10 cellular contexts compared by ENCODE assay signal in the genomic region with DNA sequence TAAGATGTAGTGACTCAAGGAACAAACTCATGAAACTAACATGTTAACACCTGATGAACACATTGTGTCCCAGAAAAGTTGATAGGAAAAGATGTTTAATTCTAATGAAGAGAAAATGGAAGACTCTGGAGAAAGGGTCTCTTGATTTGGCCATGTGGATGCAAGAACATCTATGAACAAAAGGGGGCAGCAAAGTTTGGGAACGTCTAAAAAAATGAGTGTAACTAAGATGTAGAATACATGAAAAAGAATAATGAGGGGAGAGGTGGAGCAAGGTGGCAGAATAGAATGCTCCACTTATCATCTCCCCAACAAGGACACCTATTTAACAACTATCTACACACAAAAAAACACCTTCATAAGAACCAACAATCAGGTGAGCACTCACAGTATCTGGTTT.
DNase-seq lines count a peak whose midpoint lies in the region; ATAC-seq and TF ChIP-seq lines count a peak whose summit lies in the region.
"Had no signal": no experiment of that assay in that cellular context is flagged by ENCODE, and none has a peak within 500 bp of the region (broad histone marks: within the 10 kb centered on the region; RNA-seq: fewer than 3 reads in every experiment).

No MANE protein-coding gene starts in this region.

- no peak overlapping the region for H2AFZ ChIP-seq in KMS-11 (ENCODE audit: low read depth)

- H3K4me1 Mint-ChIP-seq in brain (peaks cover 19% of the 10 kb centered on the region), mesothelial cell of epicardium (peaks cover 15% of the 10 kb centered on the region)
- no peaks in the 10 kb centered on the region for H3K4me1 Mint-ChIP-seq in CD4-positive, alpha-beta memory T cell

- H3K9me3 Mint-ChIP-seq in brain (peaks cover 0 to 26% (median 13%) of the 10 kb centered on the region in 5 experiments), mesothelial cell of epicardium (peaks cover 33% of the 10 kb centered on the region)
- peaks cover 0 to 30% (median 10%) of the 10 kb centered on the region in 8 donors for H3K9me3 Mint-ChIP-seq in CD4-positive, alpha-beta memory T cell

- CTCF ChIA-PET in CD4-positive, alpha-beta memory T cell (lab: Charles Lee; ENCODE audit: partially characterized antibody) = no interaction called here

- H3K36me3 ChIP-seq in KMS-11 (ENCODE audit: insufficient read depth) = no peaks in the 10 kb centered on the region
- H3K36me3 ChIP-seq in CD4-positive, alpha-beta memory T cell (ENCODE audit: insufficient read depth, low read length) = no peaks in the 10 kb centered on the region

- no peaks in the 10 kb centered on the region for H3K4me1 ChIP-seq in KMS-11 (ENCODE audit: low read depth, poor library complexity, severe bottlenecking)
- no peaks in the 10 kb centered on the region for H3K4me1 ChIP-seq in CD4-positive, alpha-beta memory T cell (ENCODE audit: insufficient read depth, low read length)

- no peak for ATAC-seq in GM18502 (IDR thresholded peaks at IDR 0.05; ENCODE audit: poor library complexity, unreplicated experiment)
- ATAC-seq: left cardiac atrium had no signal

- no peak overlapping the region for H3K4me3 Mint-ChIP-seq in brain
- no peak overlapping the region for H3K4me3 Mint-ChIP-seq in mesothelial cell of epicardium
- no peak overlapping the region for H3K4me3 Mint-ChIP-seq in CD4-positive, alpha-beta memory T cell

- no peaks in the 10 kb centered on the region for H3K36me3 Mint-ChIP-seq in brain
- peaks cover 21% of the 10 kb centered on the region for H3K36me3 Mint-ChIP-seq in mesothelial cell of epicardium
- no peaks in the 10 kb centered on the region for H3K36me3 Mint-ChIP-seq in CD4-positive, alpha-beta memory T cell

- H3K27ac Mint-ChIP-seq in brain (peak overlapping the region in 1 of 5 experiments; percentile 47), mesothelial cell of epicardium (no peak overlapping the region)
- no peak overlapping the region for H3K27ac Mint-ChIP-seq in CD4-positive, alpha-beta memory T cell

- no peak overlapping the region for H3K9ac ChIP-seq in KMS-11

- no peak overlapping the region for H3K4me2 ChIP-seq in KMS-11

- DNase-seq in EH (ENCODE audit: low read depth) = peak; percentile 51
- no peak for DNase-seq in mesothelial cell of epicardium (ENCODE audit: low spot score in 2 of 2, unreplicated experiment in 2 of 2)
- no peak for DNase-seq in NCI-H187 (lab: John Stamatoyannopoulos, UW)
- no peak for DNase-seq in CD4-positive, alpha-beta memory T cell
- no peak for DNase-seq in NCI-H345 (lab: John Stamatoyannopoulos, UW)
- DNase-seq: left cardiac atrium; stimulated activated CD4-positive, alpha-beta T cell treated with anti-CD3 and anti-CD28 coated beads, Interleukin-4, amount 100 ng/mL, for 24 hours had no signal

- no peaks in the 10 kb centered on the region for H3K27me3 Mint-ChIP-seq in brain
- no peaks in the 10 kb centered on the region for H3K27me3 Mint-ChIP-seq in mesothelial cell of epicardium (ENCODE audit: low read depth)
- H3K27me3 Mint-ChIP-seq in CD4-positive, alpha-beta memory T cell = no peaks in the 10 kb centered on the region

- H3K4me3 ChIP-seq in KMS-11 (IDR thresholded peaks at IDR 0.05; ENCODE audit: insufficient read depth, low read depth, low read length) = no peak overlapping the region
- no peak overlapping the region for H3K4me3 ChIP-seq in CD4-positive, alpha-beta memory T cell (ENCODE audit: low read length in 2 of 2)

- H3K79me2 ChIP-seq in KMS-11 (ENCODE audit: insufficient read depth, low read depth) = no peaks in the 10 kb centered on the region

- peaks cover 0 to 2% of the 10 kb centered on the region in 2 donors for H3K9me3 ChIP-seq in CD4-positive, alpha-beta memory T cell (ENCODE audit: control insufficient read depth in 1 of 2, low read length in 2 of 2)

- TF ChIP-seq CTCF in KMS-11 (conservative IDR thresholded peaks at IDR 0.05; ENCODE audit: low read depth, low read length) = peak; percentile 46
- peak; percentile 36 to 60 for TF ChIP-seq CTCF in brain (conservative IDR thresholded peaks at IDR 0.05)
- TF ChIP-seq CTCF in mesothelial cell of epicardium (IDR thresholded peaks at IDR 0.05; ENCODE audit: unreplicated experiment) = peak; percentile 10

- no peaks in the 10 kb centered on the region for H3K27me3 ChIP-seq in KMS-11 (ENCODE audit: insufficient read depth, low read depth)
- no peaks in the 10 kb centered on the region for H3K27me3 ChIP-seq in CD4-positive, alpha-beta memory T cell (ENCODE audit: insufficient read depth, low read length)

- H4K20me1 ChIP-seq in KMS-11 (ENCODE audit: insufficient read depth) = no peaks in the 10 kb centered on the region

- intact Hi-C loops in CD4-positive, alpha-beta memory T cell (cut with micrococcal nuclease) = no loop called here

- POLR2A ChIA-PET in CD4-positive, alpha-beta memory T cell (lab: Charles Lee; ENCODE audit: partially characterized antibody) = no interaction called here

- no peak overlapping the region for H3K27ac ChIP-seq in KMS-11
- H3K27ac ChIP-seq in CD4-positive, alpha-beta memory T cell (ENCODE audit: low read depth, low read length) = no peak overlapping the region
